Comparison of ENCODE assay signal across 36 cellular contexts in the genomic region with DNA sequence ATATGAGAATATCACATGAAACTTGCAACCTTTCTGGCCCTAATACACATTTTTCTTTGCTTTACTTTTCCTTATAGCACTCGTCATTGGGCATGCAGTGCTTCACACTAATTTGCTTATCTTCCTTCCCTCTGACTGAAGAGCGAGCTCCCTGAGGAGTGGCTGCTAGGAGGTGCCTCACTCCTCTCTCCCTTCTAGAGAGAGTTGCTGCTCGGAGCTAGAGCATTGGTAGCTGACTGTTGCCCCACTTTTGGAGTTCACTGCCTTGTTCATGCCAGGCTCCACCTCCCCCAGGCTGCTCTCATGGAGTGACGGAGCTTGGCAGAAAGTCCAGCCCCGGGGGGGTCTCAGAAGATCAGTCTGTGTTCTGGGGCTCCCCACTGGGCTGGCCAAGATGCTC.
"Had no signal": no experiment of that assay in that cellular context is flagged by ENCODE, and none has a peak within 500 bp of the region (broad histone marks: within the 10 kb centered on the region; RNA-seq: fewer than 3 reads in every experiment).

No MANE protein-coding gene starts in this region.

- H3K27me3 ChIP-seq: MG63 had no signal

- H3K27ac ChIP-seq: KMS-11 had no signal

- H3K36me3 ChIP-seq: MG63 had no signal

- H3K9me3 ChIP-seq: MG63 had no signal

- DNase-seq: Karpas-422, Kasumi-1, KG1, MG63, MM.1S, MV-4-11, NCI-H1048, NCI-H1092, NCI-H1092 treated with DMSO at 0.1 percent for 48 hours, NCI-H1105, NCI-H1105 treated with DMSO at 0.1 percent for 48 hours, NCI-H1417, NCI-H1417 treated with DMSO at 0.1 percent for 48 hours, NCI-H1436, NCI-H1436 treated with DMSO at 0.1 percent for 48 hours, NCI-H146, NCI-H1694, NCI-H1694 treated with DMSO at 0.1 percent for 48 hours, NCI-H187, NCI-H187 treated with DMSO at 0.1 percent for 48 hours, NCI-H1930, NCI-H2029, NCI-H2029 treated with DMSO at 0.1 percent for 48 hours, NCI-H2081, NCI-H2081 treated with DMSO at 0.1 percent for 48 hours, NCI-H2107, NCI-H2171, NCI-H2171 treated with DMSO at 0.1 percent for 48 hours, NCI-H2227 treated with DMSO at 0.1 percent for 48 hours, NCI-H226, NCI-H345, NCI-H446, NCI-H446 treated with DMSO at 0.1 percent for 48 hours, NCI-H510A, NCI-H510A treated with DMSO at 0.1 percent for 48 hours had no signal

- H3K4me3 ChIP-seq: MG63 had no signal
